10 cellular contexts compared by ENCODE assay signal in genomic region chr3:133535971-133536634, GRCh38. TPM values are rescaled to one million over a fixed set of nuclear protein-coding genes. Genes with fewer than 3 reads are reported as not detected.
DNase-seq lines count a peak whose midpoint lies in the region; ATAC-seq, FAIRE-seq and TF ChIP-seq lines count a peak whose summit lies in the region.
"Had no signal": no experiment of that assay in that cellular context is flagged by ENCODE, and none has a peak within 500 bp of the region (broad histone marks: within the 10 kb centered on the region; RNA-seq: fewer than 3 reads in every experiment).

No MANE protein-coding gene starts in this region.

- H3K4me1 ChIP-seq in heart left ventricle, result peaks cover 0 to 30% (median 5%) of the 10 kb centered on the region in 12 donors
- peaks cover 0 to 3% (median 0%) of the 10 kb centered on the region in 3 donors for H3K4me1 ChIP-seq in skeletal muscle tissue (ENCODE audit: control insufficient read depth in 3 of 3, insufficient read depth in 3 of 3, low read length in 3 of 3)

- intact Hi-C loops in heart left ventricle (cut with DNase I), result no loop called here

- H3K27me3 Mint-ChIP-seq in activated naive CD8-positive, alpha-beta T cell treated with anti-CD3 and anti-CD28 coated beads, Interleukin-2, amount 50 U/mL, for 24 hours, result no peaks in the 10 kb centered on the region

- TF ChIP-seq POLR2A in H54 (IDR thresholded peaks at IDR 0.05; ENCODE audit: low read depth, low read length) (no peak), heart left ventricle (IDR thresholded peaks at IDR 0.05) (no peak), GM18505 (IDR thresholded peaks at IDR 0.05; ENCODE audit: borderline replicate concordance, extremely low read depth, insufficient read depth, insufficient read length) (no peak)

- no peak for TF ChIP-seq CTCF in VCaP (conservative IDR thresholded peaks at IDR 0.05)
- no peak for TF ChIP-seq CTCF in heart left ventricle (IDR thresholded peaks at IDR 0.05)
- no peak for TF ChIP-seq CTCF in WERI-Rb-1 (IDR thresholded peaks at IDR 0.05; ENCODE audit: low read depth, low read length)

- H3K4me3 Mint-ChIP-seq in activated naive CD8-positive, alpha-beta T cell treated with anti-CD3 and anti-CD28 coated beads, Interleukin-2, amount 50 U/mL, for 24 hours, result no peak overlapping the region

- no peak overlapping the region for H3K27ac Mint-ChIP-seq in activated naive CD8-positive, alpha-beta T cell treated with anti-CD3 and anti-CD28 coated beads, Interleukin-2, amount 50 U/mL, for 24 hours

- no peaks in the 10 kb centered on the region for H3K36me3 Mint-ChIP-seq in activated naive CD8-positive, alpha-beta T cell treated with anti-CD3 and anti-CD28 coated beads, Interleukin-2, amount 50 U/mL, for 24 hours (ENCODE audit: low read depth)

- H3K27me3 ChIP-seq in heart left ventricle, result no peaks in the 10 kb centered on the region
- no peaks in the 10 kb centered on the region for H3K27me3 ChIP-seq in skeletal muscle tissue (ENCODE audit: control insufficient read depth in 3 of 3, insufficient read depth in 3 of 3, low read length in 3 of 3)
- no peaks in the 10 kb centered on the region for H3K27me3 ChIP-seq in WERI-Rb-1 (ENCODE audit: insufficient read depth, low read depth, severe bottlenecking)
- H3K27me3 ChIP-seq: ovary, SJCRH30 had no signal

- H3K4me3 ChIP-seq in heart left ventricle, result no peak overlapping the region
- H3K4me3 ChIP-seq in skeletal muscle tissue (ENCODE audit: low read length in 3 of 3), result no peak overlapping the region
- H3K4me3 ChIP-seq in WERI-Rb-1 (ENCODE audit: low read depth, low read length), result no peak overlapping the region
- H3K4me3 ChIP-seq: ovary, SJCRH30 had no signal

- H3K9ac ChIP-seq in skeletal muscle tissue (ENCODE audit: low read depth in 1 of 3, low read length in 3 of 3), result no peak overlapping the region

- DNase-seq in H54 (ENCODE audit: insufficient read length, low spot score) (no peak), heart left ventricle (no peak), NOMO-1 treated with DMSO at 0.1 percent for 48 hours (lab: John Stamatoyannopoulos, UW; ENCODE audit: unreplicated experiment) (no peak), WERI-Rb-1 (no peak)
- DNase-seq in activated naive CD8-positive, alpha-beta T cell treated with anti-CD3 and anti-CD28 coated beads, Interleukin-2, amount 50 U/mL, for 24 hours, result no peak
- DNase-seq: ovary had no signal

- no peaks in the 10 kb centered on the region for H3K9me3 Mint-ChIP-seq in activated naive CD8-positive, alpha-beta T cell treated with anti-CD3 and anti-CD28 coated beads, Interleukin-2, amount 50 U/mL, for 24 hours

- FAIRE-seq in H54 (lab: Jason Lieb, UNC), result peak; percentile 77

- H3K27ac ChIP-seq in VCaP (peak overlapping the region; percentile 75), heart left ventricle (peak overlapping the region in 2 of 12 donors; percentile 20 to 83), skeletal muscle tissue (ENCODE audit: low read depth, low read length) (peak overlapping the region; percentile 59), WERI-Rb-1 (no peak overlapping the region)
- H3K27ac ChIP-seq: ovary, SJCRH30 had no signal

- ATAC-seq in heart left ventricle (peak in 3 of 4 donors; percentile 72 to 83 (median 79)), GM18505 (IDR thresholded peaks at IDR 0.05; ENCODE audit: unreplicated experiment) (no peak)
- no peak for ATAC-seq in activated naive CD8-positive, alpha-beta T cell treated with anti-CD3 and anti-CD28 coated beads, Interleukin-2, amount 50 U/mL, for 24 hours

- WGBS in heart left ventricle, 4 donors, result 0 to 6% (median 1%) methylated on average over 1 of the region's 1 CpG

- H3K36me3 ChIP-seq in heart left ventricle, result no peaks in the 10 kb centered on the region
- no peaks in the 10 kb centered on the region for H3K36me3 ChIP-seq in skeletal muscle tissue (ENCODE audit: control insufficient read depth in 3 of 3, insufficient read depth in 3 of 3, low read length in 3 of 3)
- no peaks in the 10 kb centered on the region for H3K36me3 ChIP-seq in WERI-Rb-1
- H3K36me3 ChIP-seq: ovary, SJCRH30 had no signal

- peaks cover 0 to 8% (median 0%) of the 10 kb centered on the region in 12 donors for H3K9me3 ChIP-seq in heart left ventricle
- no peaks in the 10 kb centered on the region for H3K9me3 ChIP-seq in skeletal muscle tissue (ENCODE audit: control insufficient read depth in 3 of 3, low read length in 3 of 3)
- H3K9me3 ChIP-seq in WERI-Rb-1 (ENCODE audit: severe bottlenecking), result no peaks in the 10 kb centered on the region
- H3K9me3 ChIP-seq: ovary had no signal

- H3K4me1 Mint-ChIP-seq in activated naive CD8-positive, alpha-beta T cell treated with anti-CD3 and anti-CD28 coated beads, Interleukin-2, amount 50 U/mL, for 24 hours, result peaks cover 2% of the 10 kb centered on the region

RNA-seq across cellular contexts. Expression of gene CDV3, which starts 37.4 kb away (rescaled TPM):
- total RNA-seq in heart left ventricle (100 to 1,000 TPM in 8 of 9 donors, 10 to 100 TPM in 1; 97.0 to 221 (median 160) TPM), skeletal muscle tissue (121 TPM)
- 100 to 1,000 TPM in 1 of 2 donors, 10 to 100 TPM in 1; 30.5 to 163 TPM for polyA plus RNA-seq in heart left ventricle

Comparison
In these comparisons a context has a peak if more than half of its experiments do, and no peak if none do; other contexts are left out.
1. ATAC-seq: peak in heart left ventricle (3 of 4); none in GM18505 (single experiment) and activated naive CD8-positive, alpha-beta T cell treated with anti-CD3 and anti-CD28 coated beads, Interleukin-2, amount 50 U/mL, for 24 hours (single experiment).